Comparison of ENCODE assay signal across 34 cellular contexts in genomic region chr11:4433852-4434251, GRCh38. TPM values are rescaled to one million over a fixed set of nuclear protein-coding genes. Genes with fewer than 3 reads are reported as not detected.
"Had no signal": no experiment of that assay in that cellular context is flagged by ENCODE, and none has a peak within 500 bp of the region (broad histone marks: within the 10 kb centered on the region; RNA-seq: fewer than 3 reads in every experiment).

No MANE protein-coding gene starts in this region.

- H2AFZ ChIP-seq: hepatocyte had no signal

- H3K79me2 ChIP-seq: hepatocyte had no signal

- H3K27ac ChIP-seq: body of pancreas, gastroesophageal sphincter, hepatocyte, ovary, skin epidermis, thoracic aorta, uterus had no signal

- H3K4me2 ChIP-seq: hepatocyte had no signal

- ATAC-seq: activated T-cell treated with anti-CD3 and anti-CD28 coated beads, Interleukin-2, amount 50 U/mL, for 72 hours; body of pancreas; effector memory CD8-positive, alpha-beta T cell; gastroesophageal sphincter; left cardiac atrium; left ventricle myocardium superior; sciatic nerve; stimulated activated naive CD8-positive, alpha-beta T cell treated with anti-CD3 and anti-CD28 coated beads, Interleukin-15, Interleukin-2, amounts not matched to agents 100 U/mL and 50 U/mL, for 24 hours had no signal

- H3K4me1 ChIP-seq: body of pancreas, gastroesophageal sphincter, uterus had no signal

- H3K36me3 ChIP-seq: gastroesophageal sphincter, ovary, thoracic aorta, uterus had no signal

- H3K4me3 ChIP-seq: body of pancreas, gastroesophageal sphincter, hepatocyte, ovary, skin epidermis, thoracic aorta, uterus had no signal

- DNase-seq: activated CD4-positive, alpha-beta T cell treated with anti-CD3 and anti-CD28 coated beads for 4 hours; activated CD4-positive, alpha-beta T cell treated with anti-CD3 and anti-CD28 coated beads, Interleukin-2, amount 50 U/mL, for 4 hours; activated naive CD4-positive, alpha-beta T cell treated with Interleukin-2 at 50 U/mL for 16 hours; activated T-cell treated with anti-CD3 and anti-CD28 coated beads for 4 hours; activated T-cell treated with anti-CD3 and anti-CD28 coated beads, Interleukin-2, amount 50 U/mL, for 72 hours; aorta; body of pancreas; cortex of kidney; effector memory CD8-positive, alpha-beta T cell; islet precursor cell; left cardiac atrium; left ventricle myocardium superior; mammary epithelial cell; nephron progenitor cell; ovary; stimulated activated CD4-positive, alpha-beta T cell treated with anti-CD3 and anti-CD28 coated beads, Interleukin-12 subunit alpha, Interleukin-12 subunit beta, amount 100 ng/mL, for 4 hours; stimulated activated CD4-positive, alpha-beta T cell treated with anti-CD3 and anti-CD28 coated beads, Interleukin-4, amount 100 ng/mL, for 1 hour; stimulated activated naive CD8-positive, alpha-beta T cell treated with anti-CD3 and anti-CD28 coated beads, Interleukin-15, Interleukin-2, amounts not matched to agents 100 U/mL and 50 U/mL, for 24 hours; trophoblast cell; uterus had no signal

- H3K9me3 ChIP-seq: body of pancreas, gastroesophageal sphincter, ovary, thoracic aorta, uterus had no signal

- H3K27me3 ChIP-seq: body of pancreas, gastroesophageal sphincter, hepatocyte, ovary, uterus had no signal

RNA-seq across cellular contexts. Expression of gene OR52K2, which starts 15.2 kb away (rescaled TPM):
- total RNA-seq: activated T-cell treated with anti-CD3 and anti-CD28 coated beads, Interleukin-2, amount 50 U/mL, for 72 hours; aorta; body of pancreas; cardiac septum; fibroblast of lung; fibroblast of villous mesenchyme; hepatocyte; left cardiac atrium; left ventricle myocardium superior; mammary epithelial cell; mucosa of gallbladder; progenitor cell of endocrine pancreas; renal cortical epithelial cell; T-helper 2 cell treated with Interferon-gamma antibody and Interleukin-4, amounts not matched to agents 100 ng/mL and 5 ng/mL, for 36 hours; thoracic aorta; uterus had no signal
- polyA plus RNA-seq: adipose tissue, aorta, esophagus, fibroblast of lung, hepatocyte, mammary epithelial cell, ovary had no signal

RNA-seq across cellular contexts. Expression of gene OR52K1, which starts 48.6 kb away (rescaled TPM):
- total RNA-seq: activated T-cell treated with anti-CD3 and anti-CD28 coated beads, Interleukin-2, amount 50 U/mL, for 72 hours; body of pancreas; cardiac septum; fibroblast of lung; fibroblast of villous mesenchyme; gastroesophageal sphincter; left cardiac atrium; left ventricle myocardium superior; mammary epithelial cell; progenitor cell of endocrine pancreas; renal cortical epithelial cell; T-helper 2 cell treated with Interferon-gamma antibody and Interleukin-4, amounts not matched to agents 100 ng/mL and 5 ng/mL, for 36 hours; thoracic aorta; uterus had no signal
- polyA plus RNA-seq: adipose tissue, aorta, esophagus, fibroblast of lung, hepatocyte, mammary epithelial cell had no signal
